In the genomic region with DNA sequence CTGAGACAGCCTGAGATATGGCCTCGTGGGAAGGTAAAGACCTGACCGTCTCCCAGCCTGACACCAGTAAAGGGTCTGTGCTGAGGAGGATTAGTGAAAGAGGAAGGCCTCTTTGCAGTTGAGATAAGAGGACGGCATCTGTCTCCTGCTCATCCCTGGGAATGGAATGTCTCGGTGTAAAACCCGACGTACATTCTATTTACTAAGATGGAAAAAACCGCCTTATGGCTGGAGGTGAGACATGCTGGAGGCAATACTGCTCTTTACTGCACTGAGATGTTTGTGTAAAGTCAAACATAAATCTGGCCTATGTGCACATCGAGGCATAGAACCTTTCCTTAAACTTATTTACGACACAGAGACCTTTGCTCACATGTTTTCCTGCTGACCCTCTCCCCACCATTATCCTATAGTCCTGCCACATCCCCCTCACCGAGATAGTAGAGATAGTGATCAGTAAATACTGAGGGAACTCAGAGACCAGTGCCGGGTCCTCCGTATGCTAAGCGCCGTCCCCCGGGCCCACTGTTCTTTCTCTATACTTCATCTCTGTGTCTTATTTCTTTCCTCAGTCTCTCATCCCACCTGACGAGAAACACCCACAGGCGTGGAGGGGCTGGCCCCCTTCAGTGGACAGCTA, we compare ENCODE assay signal across 1 cellular context.
TF ChIP-seq lines count a peak whose summit lies in the region.
"Not testable (repeated sequence)": the region's sequence is repeated elsewhere in the genome, so short reads cannot be mapped to it uniquely, and the experiment has no call there.

No MANE protein-coding gene starts in this region.

TF ChIP-seq in HepG2, 621 proteins besides CTCF, POLR2A, EP300 and RAD21 (continues in another document):
- TF ChIP-seq KLF6 (CRISPR knock-in tag; IDR thresholded peaks at IDR 0.05): peak; percentile 8; the same call in 1 of the 2 replicates
- TF ChIP-seq, protein P1, sequence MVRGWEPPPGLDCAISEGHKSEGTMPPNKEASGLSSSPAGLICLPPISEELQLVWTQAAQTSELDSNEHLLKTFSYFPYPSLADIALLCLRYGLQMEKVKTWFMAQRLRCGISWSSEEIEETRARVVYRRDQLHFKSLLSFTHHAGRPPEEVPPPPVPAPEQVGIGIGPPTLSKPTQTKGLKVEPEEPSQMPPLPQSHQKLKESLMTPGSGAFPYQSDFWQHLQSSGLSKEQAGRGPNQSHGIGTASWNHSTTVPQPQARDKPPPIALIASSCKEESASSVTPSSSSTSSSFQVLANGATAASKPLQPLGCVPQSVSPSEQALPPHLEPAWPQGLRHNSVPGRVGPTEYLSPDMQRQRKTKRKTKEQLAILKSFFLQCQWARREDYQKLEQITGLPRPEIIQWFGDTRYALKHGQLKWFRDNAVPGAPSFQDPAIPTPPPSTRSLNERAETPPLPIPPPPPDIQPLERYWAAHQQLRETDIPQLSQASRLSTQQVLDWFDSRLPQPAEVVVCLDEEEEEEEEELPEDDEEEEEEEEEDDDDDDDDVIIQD (CRISPR knock-in tag; IDR thresholded peaks at IDR 0.05; ENCODE audit: low read depth): peak; percentile 57; the same call in 1 of the 2 replicates
- TF ChIP-seq DNMT3B (CRISPR knock-in tag; conservative IDR thresholded peaks at IDR 0.05): 0 out of 2 replicates have a peak, but pooled peaks have one; percentile 55
- TF ChIP-seq ZKSCAN5 (CRISPR knock-in tag; IDR thresholded peaks at IDR 0.05): 0 out of 2 replicates have a peak, but pooled peaks have one; percentile 59
- peak; percentile 70; the same call in 1 of the 2 replicates for TF ChIP-seq GATA4 (IDR thresholded peaks at IDR 0.05; ENCODE audit: borderline replicate concordance, low read depth)
- TF ChIP-seq ZNF317 (CRISPR knock-in tag; IDR thresholded peaks at IDR 0.05): 0 out of 2 replicates have a peak, but pooled peaks have one; percentile 18
- TF ChIP-seq, protein P2, sequence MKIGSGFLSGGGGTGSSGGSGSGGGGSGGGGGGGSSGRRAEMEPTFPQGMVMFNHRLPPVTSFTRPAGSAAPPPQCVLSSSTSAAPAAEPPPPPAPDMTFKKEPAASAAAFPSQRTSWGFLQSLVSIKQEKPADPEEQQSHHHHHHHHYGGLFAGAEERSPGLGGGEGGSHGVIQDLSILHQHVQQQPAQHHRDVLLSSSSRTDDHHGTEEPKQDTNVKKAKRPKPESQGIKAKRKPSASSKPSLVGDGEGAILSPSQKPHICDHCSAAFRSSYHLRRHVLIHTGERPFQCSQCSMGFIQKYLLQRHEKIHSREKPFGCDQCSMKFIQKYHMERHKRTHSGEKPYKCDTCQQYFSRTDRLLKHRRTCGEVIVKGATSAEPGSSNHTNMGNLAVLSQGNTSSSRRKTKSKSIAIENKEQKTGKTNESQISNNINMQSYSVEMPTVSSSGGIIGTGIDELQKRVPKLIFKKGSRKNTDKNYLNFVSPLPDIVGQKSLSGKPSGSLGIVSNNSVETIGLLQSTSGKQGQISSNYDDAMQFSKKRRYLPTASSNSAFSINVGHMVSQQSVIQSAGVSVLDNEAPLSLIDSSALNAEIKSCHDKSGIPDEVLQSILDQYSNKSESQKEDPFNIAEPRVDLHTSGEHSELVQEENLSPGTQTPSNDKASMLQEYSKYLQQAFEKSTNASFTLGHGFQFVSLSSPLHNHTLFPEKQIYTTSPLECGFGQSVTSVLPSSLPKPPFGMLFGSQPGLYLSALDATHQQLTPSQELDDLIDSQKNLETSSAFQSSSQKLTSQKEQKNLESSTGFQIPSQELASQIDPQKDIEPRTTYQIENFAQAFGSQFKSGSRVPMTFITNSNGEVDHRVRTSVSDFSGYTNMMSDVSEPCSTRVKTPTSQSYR (CRISPR knock-in tag; IDR thresholded peaks at IDR 0.05; ENCODE audit: borderline replicate concordance): peak; percentile 25; the same call in 1 of the 2 replicates
- TF ChIP-seq ZNF331 (CRISPR knock-in tag; IDR thresholded peaks at IDR 0.05): 0 out of 2 replicates have a peak, but pooled peaks have one; percentile 19
- TF ChIP-seq TGIF2 (CRISPR knock-in tag; IDR thresholded peaks at IDR 0.05): 0 out of 2 replicates have a peak, but pooled peaks have one; percentile 17
- TF ChIP-seq TAF1 (CRISPR knock-in tag; IDR thresholded peaks at IDR 0.05): 0 out of 2 replicates have a peak, but pooled peaks have one; percentile 8
- TF ChIP-seq, protein P3, sequence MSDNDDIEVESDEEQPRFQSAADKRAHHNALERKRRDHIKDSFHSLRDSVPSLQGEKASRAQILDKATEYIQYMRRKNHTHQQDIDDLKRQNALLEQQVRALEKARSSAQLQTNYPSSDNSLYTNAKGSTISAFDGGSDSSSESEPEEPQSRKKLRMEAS (IDR thresholded peaks at IDR 0.05): peak; percentile 37; the same call in 1 of the 2 replicates
- TF ChIP-seq ZNF772 (CRISPR knock-in tag; IDR thresholded peaks at IDR 0.05): peak; percentile 77; the same call in 1 of the 2 replicates
- TF ChIP-seq SP5 (CRISPR knock-in tag; IDR thresholded peaks at IDR 0.05; ENCODE audit: borderline replicate concordance, low read depth): 0 out of 2 replicates have a peak, but pooled peaks have one; percentile 20
- peak; percentile 54; the same call in 1 of the 2 replicates for TF ChIP-seq ZNF501 (CRISPR knock-in tag; IDR thresholded peaks at IDR 0.05)
- TF ChIP-seq, protein P4, sequence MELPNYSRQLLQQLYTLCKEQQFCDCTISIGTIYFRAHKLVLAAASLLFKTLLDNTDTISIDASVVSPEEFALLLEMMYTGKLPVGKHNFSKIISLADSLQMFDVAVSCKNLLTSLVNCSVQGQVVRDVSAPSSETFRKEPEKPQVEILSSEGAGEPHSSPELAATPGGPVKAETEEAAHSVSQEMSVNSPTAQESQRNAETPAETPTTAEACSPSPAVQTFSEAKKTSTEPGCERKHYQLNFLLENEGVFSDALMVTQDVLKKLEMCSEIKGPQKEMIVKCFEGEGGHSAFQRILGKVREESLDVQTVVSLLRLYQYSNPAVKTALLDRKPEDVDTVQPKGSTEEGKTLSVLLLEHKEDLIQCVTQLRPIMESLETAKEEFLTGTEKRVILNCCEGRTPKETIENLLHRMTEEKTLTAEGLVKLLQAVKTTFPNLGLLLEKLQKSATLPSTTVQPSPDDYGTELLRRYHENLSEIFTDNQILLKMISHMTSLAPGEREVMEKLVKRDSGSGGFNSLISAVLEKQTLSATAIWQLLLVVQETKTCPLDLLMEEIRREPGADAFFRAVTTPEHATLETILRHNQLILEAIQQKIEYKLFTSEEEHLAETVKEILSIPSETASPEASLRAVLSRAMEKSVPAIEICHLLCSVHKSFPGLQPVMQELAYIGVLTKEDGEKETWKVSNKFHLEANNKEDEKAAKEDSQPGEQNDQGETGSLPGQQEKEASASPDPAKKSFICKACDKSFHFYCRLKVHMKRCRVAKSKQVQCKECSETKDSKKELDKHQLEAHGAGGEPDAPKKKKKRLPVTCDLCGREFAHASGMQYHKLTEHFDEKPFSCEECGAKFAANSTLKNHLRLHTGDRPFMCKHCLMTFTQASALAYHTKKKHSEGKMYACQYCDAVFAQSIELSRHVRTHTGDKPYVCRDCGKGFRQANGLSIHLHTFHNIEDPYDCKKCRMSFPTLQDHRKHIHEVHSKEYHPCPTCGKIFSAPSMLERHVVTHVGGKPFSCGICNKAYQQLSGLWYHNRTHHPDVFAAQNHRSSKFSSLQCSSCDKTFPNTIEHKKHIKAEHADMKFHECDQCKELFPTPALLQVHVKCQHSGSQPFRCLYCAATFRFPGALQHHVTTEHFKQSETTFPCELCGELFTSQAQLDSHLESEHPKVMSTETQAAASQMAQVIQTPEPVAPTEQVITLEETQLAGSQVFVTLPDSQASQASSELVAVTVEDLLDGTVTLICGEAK (IDR thresholded peaks at IDR 0.05): not testable (repeated sequence)
- TF ChIP-seq, protein P4 (CRISPR knock-in tag; IDR thresholded peaks at IDR 0.05): 0 out of 2 replicates have a peak, but pooled peaks have one; percentile 21
- TF ChIP-seq HOXA5 (CRISPR knock-in tag; IDR thresholded peaks at IDR 0.05): 0 out of 2 replicates have a peak, but pooled peaks have one; percentile 11
- not testable (repeated sequence) for TF ChIP-seq TCF12 (IDR thresholded peaks at IDR 0.05)
- peak; percentile 82; the same call in 1 of the 2 replicates for TF ChIP-seq TCF12 (CRISPR knock-in tag; IDR thresholded peaks at IDR 0.05)
- TF ChIP-seq TBX2 (CRISPR knock-in tag; IDR thresholded peaks at IDR 0.05; ENCODE audit: borderline replicate concordance): peak; percentile 65; the same call in 1 of the 2 replicates
- 0 out of 2 replicates have a peak, but pooled peaks have one; percentile 13 for TF ChIP-seq TP53 (CRISPR knock-in tag; conservative IDR thresholded peaks at IDR 0.05)
- 0 out of 2 replicates have a peak, but pooled peaks have one; percentile 67 for TF ChIP-seq DMAP1 (CRISPR knock-in tag; IDR thresholded peaks at IDR 0.05)
- TF ChIP-seq KMT2A (CRISPR knock-in tag; IDR thresholded peaks at IDR 0.05): peak; percentile 43; the same call in 1 of the 2 replicates
- TF ChIP-seq FOXC1 (CRISPR knock-in tag; IDR thresholded peaks at IDR 0.05; ENCODE audit: borderline replicate concordance): 0 out of 2 replicates have a peak, but pooled peaks have one; percentile 40
- TF ChIP-seq, protein P5, sequence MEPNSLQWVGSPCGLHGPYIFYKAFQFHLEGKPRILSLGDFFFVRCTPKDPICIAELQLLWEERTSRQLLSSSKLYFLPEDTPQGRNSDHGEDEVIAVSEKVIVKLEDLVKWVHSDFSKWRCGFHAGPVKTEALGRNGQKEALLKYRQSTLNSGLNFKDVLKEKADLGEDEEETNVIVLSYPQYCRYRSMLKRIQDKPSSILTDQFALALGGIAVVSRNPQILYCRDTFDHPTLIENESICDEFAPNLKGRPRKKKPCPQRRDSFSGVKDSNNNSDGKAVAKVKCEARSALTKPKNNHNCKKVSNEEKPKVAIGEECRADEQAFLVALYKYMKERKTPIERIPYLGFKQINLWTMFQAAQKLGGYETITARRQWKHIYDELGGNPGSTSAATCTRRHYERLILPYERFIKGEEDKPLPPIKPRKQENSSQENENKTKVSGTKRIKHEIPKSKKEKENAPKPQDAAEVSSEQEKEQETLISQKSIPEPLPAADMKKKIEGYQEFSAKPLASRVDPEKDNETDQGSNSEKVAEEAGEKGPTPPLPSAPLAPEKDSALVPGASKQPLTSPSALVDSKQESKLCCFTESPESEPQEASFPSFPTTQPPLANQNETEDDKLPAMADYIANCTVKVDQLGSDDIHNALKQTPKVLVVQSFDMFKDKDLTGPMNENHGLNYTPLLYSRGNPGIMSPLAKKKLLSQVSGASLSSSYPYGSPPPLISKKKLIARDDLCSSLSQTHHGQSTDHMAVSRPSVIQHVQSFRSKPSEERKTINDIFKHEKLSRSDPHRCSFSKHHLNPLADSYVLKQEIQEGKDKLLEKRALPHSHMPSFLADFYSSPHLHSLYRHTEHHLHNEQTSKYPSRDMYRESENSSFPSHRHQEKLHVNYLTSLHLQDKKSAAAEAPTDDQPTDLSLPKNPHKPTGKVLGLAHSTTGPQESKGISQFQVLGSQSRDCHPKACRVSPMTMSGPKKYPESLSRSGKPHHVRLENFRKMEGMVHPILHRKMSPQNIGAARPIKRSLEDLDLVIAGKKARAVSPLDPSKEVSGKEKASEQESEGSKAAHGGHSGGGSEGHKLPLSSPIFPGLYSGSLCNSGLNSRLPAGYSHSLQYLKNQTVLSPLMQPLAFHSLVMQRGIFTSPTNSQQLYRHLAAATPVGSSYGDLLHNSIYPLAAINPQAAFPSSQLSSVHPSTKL (CRISPR knock-in tag; IDR thresholded peaks at IDR 0.05): peak; percentile 60; the same call in 1 of the 2 replicates
- 0 out of 2 replicates have a peak, but pooled peaks have one; percentile 13 for TF ChIP-seq ERF (CRISPR knock-in tag; IDR thresholded peaks at IDR 0.05)
- TF ChIP-seq ZNF263 (CRISPR knock-in tag; IDR thresholded peaks at IDR 0.05): 0 out of 2 replicates have a peak, but pooled peaks have one; percentile 27
- TF ChIP-seq ZNF746 (CRISPR knock-in tag; IDR thresholded peaks at IDR 0.05): peak; percentile 34; the same call in 1 of the 2 replicates
- TF ChIP-seq, protein P6, sequence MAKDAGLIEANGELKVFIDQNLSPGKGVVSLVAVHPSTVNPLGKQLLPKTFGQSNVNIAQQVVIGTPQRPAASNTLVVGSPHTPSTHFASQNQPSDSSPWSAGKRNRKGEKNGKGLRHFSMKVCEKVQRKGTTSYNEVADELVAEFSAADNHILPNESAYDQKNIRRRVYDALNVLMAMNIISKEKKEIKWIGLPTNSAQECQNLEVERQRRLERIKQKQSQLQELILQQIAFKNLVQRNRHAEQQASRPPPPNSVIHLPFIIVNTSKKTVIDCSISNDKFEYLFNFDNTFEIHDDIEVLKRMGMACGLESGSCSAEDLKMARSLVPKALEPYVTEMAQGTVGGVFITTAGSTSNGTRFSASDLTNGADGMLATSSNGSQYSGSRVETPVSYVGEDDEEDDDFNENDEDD (CRISPR knock-in tag; IDR thresholded peaks at IDR 0.05; ENCODE audit: borderline replicate concordance): peak; percentile 16; the same call in 1 of the 2 replicates
- TF ChIP-seq ZSCAN31 (CRISPR knock-in tag; IDR thresholded peaks at IDR 0.05; ENCODE audit: low read depth): 0 out of 2 replicates have a peak, but pooled peaks have one; percentile 47
- TF ChIP-seq, protein P7, sequence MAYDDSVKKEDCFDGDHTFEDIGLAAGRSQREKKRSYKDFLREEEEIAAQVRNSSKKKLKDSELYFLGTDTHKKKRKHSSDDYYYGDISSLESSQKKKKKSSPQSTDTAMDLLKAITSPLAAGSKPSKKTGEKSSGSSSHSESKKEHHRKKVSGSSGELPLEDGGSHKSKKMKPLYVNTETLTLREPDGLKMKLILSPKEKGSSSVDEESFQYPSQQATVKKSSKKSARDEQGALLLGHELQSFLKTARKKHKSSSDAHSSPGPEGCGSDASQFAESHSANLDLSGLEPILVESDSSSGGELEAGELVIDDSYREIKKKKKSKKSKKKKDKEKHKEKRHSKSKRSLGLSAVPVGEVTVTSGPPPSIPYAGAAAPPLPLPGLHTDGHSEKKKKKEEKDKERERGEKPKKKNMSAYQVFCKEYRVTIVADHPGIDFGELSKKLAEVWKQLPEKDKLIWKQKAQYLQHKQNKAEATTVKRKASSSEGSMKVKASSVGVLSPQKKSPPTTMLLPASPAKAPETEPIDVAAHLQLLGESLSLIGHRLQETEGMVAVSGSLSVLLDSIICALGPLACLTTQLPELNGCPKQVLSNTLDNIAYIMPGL (CRISPR knock-in tag; IDR thresholded peaks at IDR 0.05; ENCODE audit: borderline replicate concordance in 1 of 2, low read depth in 1 of 2): 0 out of 4 replicates have a peak, but pooled peaks of 1 of the 2 experiments have one; percentile 23
